ENCODE assay signal across 1 cellular context in the genomic region with DNA sequence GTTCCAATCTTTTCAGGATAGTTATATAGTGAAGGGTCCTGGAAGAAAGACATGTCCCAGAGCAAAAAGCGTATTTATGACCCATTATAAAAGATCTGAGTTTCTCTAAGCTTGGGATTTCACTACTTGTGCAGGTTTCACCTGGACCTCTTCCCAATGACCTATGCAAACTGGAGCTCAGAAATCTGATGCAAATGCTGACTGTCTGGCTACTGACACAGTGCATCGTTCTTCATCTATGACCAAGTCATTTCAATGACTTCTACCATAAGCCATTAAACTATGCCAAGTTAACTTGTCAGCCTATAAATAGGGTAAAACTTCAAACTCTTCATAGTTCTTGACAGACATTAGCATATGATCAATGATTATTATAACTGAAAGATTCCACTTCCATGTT.
TF ChIP-seq lines count a peak whose summit lies in the region.

No MANE protein-coding gene starts in this region.

TF ChIP-seq in IMR-90, 13 proteins besides CTCF, POLR2A, EP300 and RAD21 (continued from another document):
- TF ChIP-seq, protein P1, sequence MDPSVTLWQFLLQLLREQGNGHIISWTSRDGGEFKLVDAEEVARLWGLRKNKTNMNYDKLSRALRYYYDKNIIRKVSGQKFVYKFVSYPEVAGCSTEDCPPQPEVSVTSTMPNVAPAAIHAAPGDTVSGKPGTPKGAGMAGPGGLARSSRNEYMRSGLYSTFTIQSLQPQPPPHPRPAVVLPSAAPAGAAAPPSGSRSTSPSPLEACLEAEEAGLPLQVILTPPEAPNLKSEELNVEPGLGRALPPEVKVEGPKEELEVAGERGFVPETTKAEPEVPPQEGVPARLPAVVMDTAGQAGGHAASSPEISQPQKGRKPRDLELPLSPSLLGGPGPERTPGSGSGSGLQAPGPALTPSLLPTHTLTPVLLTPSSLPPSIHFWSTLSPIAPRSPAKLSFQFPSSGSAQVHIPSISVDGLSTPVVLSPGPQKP (IDR thresholded peaks at IDR 0.05; ENCODE audit: borderline replicate concordance, low read depth, low read length), result no peak
- TF ChIP-seq CEBPB (IDR thresholded peaks at IDR 0.05; ENCODE audit: low read depth, low read length) (no peak), RCOR1 (IDR thresholded peaks at IDR 0.05; ENCODE audit: insufficient replicate concordance, low read length) (no peak), FOS (IDR thresholded peaks at IDR 0.05; ENCODE audit: low read depth, low read length) (no peak), MXI1 (IDR thresholded peaks at IDR 0.05; ENCODE audit: borderline replicate concordance, low read depth, low read length) (no peak), BHLHE40 (IDR thresholded peaks at IDR 0.05; ENCODE audit: low read depth, low read length) (no peak), MAZ (IDR thresholded peaks at IDR 0.05; ENCODE audit: borderline replicate concordance, low read depth, low read length) (no peak)
